In the genomic region with DNA sequence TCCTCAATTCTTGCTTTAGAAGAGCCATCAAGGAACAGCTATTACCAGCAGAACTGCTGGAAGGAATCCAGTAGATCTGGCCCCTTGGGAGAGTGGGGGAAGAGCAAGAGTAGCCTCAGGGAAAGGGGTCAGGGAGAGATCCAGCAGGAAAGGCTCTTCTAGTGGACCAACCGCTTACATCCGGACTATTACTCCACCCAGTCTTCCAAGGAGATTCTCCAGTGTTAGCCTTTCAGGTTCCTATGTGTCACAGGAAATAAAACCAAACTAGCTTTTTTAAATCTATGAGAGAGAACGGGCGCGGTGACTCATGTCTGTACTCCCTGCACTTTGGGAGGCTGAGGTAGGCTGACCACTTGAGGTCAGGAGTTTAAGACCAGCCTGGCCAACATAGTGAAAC, we compare ENCODE assay signal across 13 cellular contexts. TPM values are rescaled to one million over a fixed set of nuclear protein-coding genes. Genes with fewer than 3 reads are reported as not detected.
DNase-seq lines count a peak whose midpoint lies in the region; ATAC-seq and TF ChIP-seq lines count a peak whose summit lies in the region.
"Had no signal": no experiment of that assay in that cellular context is flagged by ENCODE, and none has a peak within 500 bp of the region (broad histone marks: within the 10 kb centered on the region; RNA-seq: fewer than 3 reads in every experiment).

No MANE protein-coding gene starts in this region.

- H3K4me1 ChIP-seq in HEK293 (ENCODE audit: control insufficient read depth, insufficient read depth, low read length) (0 out of 2 replicates have a peak, but pooled peaks cover 1% of the 10 kb centered on the region), SK-N-SH (ENCODE audit: control insufficient read depth in 1 of 2, insufficient read depth in 2 of 2, low read depth in 1 of 2, low read length in 1 of 2) (peaks cover 9 to 13% of the 10 kb centered on the region in 2 experiments; a peak in 2 of 4 replicates)

- no peaks in the 10 kb centered on the region for H3K9me3 ChIP-seq in HEK293 (ENCODE audit: control insufficient read depth, insufficient read depth, low read depth, low read length)
- no peaks in the 10 kb centered on the region for H3K9me3 ChIP-seq in SK-N-SH
- H3K9me3 ChIP-seq: neutrophil, stomach had no signal

- intact Hi-C loops in sciatic nerve (cut with DNase I): no loop called here

- ATAC-seq in sciatic nerve: peak; percentile 61
- no peak for ATAC-seq in HG03469 (IDR thresholded peaks at IDR 0.05; ENCODE audit: unreplicated experiment)
- ATAC-seq in HG03039 (IDR thresholded peaks at IDR 0.05; ENCODE audit: unreplicated experiment): no peak
- ATAC-seq: activated T-helper 17 cell treated with anti-CD3 and anti-CD28 coated beads, Interleukin-2, amount 50 U/mL, for 72 hours had no signal

- no peak for TF ChIP-seq CTCF in HEK293 (tag by site-specific recombination; IDR thresholded peaks at IDR 0.05)
- TF ChIP-seq CTCF in SK-N-SH (IDR thresholded peaks at IDR 0.05): no peak
- TF ChIP-seq CTCF in fibroblast of the aortic adventitia (IDR thresholded peaks at IDR 0.05; ENCODE audit: insufficient read depth, low read length): no peak

- DNase-seq in SK-N-SH (no peak), fibroblast of the aortic adventitia (ENCODE audit: low read depth) (peak; percentile 82), sciatic nerve (ENCODE audit: low spot score) (peak; percentile 65), DMS79 treated with DMSO at 0.1 percent for 48 hours (lab: John Stamatoyannopoulos, UW) (no peak), NCI-H2081 (lab: John Stamatoyannopoulos, UW) (no peak)
- DNase-seq: activated B cell treated with CpG ODN at 0.5 μM for 24 hours, DMS79, stomach had no signal

- H3K27ac ChIP-seq in HEK293 (ENCODE audit: extremely low read depth, low read depth, low read length) (no peak overlapping the region), SK-N-SH (ENCODE audit: low read depth in 2 of 2, low read length in 1 of 2) (peak overlapping the region in 1 of 2 experiments; percentile 19; a peak in 2 of 4 replicates)
- H3K27ac ChIP-seq: neutrophil, stomach had no signal

- H3K79me2 ChIP-seq in SK-N-SH (ENCODE audit: insufficient read depth): peaks cover 3% of the 10 kb centered on the region; the same call in 1 of the 2 replicates

- no peak overlapping the region for H3K9ac ChIP-seq in SK-N-SH

- H3K27me3 ChIP-seq in SK-N-SH (ENCODE audit: insufficient read depth): no peaks in the 10 kb centered on the region
- H3K27me3 ChIP-seq: stomach had no signal

- no peak overlapping the region for H3K4me2 ChIP-seq in SK-N-SH

- POLR2A ChIA-PET in HEK293 (lab: Yijun Ruan, JAX): interaction anchor here (1.0 kb wide), 1 partner anchor 44 kb away, joined by 3 read pairs; no protein-coding TSS in a partner anchor
- POLR2A ChIA-PET in SK-N-SH (lab: Yijun Ruan, JAX): no interaction called here

- peak overlapping the region; percentile 18; the same call in 1 of the 2 replicates for H2AFZ ChIP-seq in SK-N-SH (ENCODE audit: low read depth)

- TF ChIP-seq RAD21 in SK-N-SH (IDR thresholded peaks at IDR 0.05; ENCODE audit: low read length): no peak

- WGBS in SK-N-SH (ENCODE audit: low lambda C conversion rate): 83% methylated on average over 5 of the region's 5 CpGs

- CTCF ChIA-PET in HEK293 (lab: Yijun Ruan, JAX) (interaction anchor here (1.1 kb wide), 1 partner anchor 44 kb away, joined by 3 read pairs; no protein-coding TSS in a partner anchor), SK-N-SH (lab: Yijun Ruan, JAX) (no interaction called here)

- H3K9me2 ChIP-seq in SK-N-SH: no peaks in the 10 kb centered on the region; the same call in 1 of the 2 replicates

- no peak for TF ChIP-seq EP300 in SK-N-SH (IDR thresholded peaks at IDR 0.05; ENCODE audit: borderline replicate concordance in 1 of 2, low read depth in 1 of 2, low read length in 1 of 2)

- H3K36me3 ChIP-seq in HEK293 (ENCODE audit: control insufficient read depth in 2 of 2, insufficient read depth in 1 of 2, low read length in 2 of 2) (no peaks in the 10 kb centered on the region; a peak in 1 of 3 replicates), SK-N-SH (replicated peaks in 1 of 2; ENCODE audit: control insufficient read depth in 1 of 2, insufficient read depth in 2 of 2, low read length in 1 of 2) (no peaks in the 10 kb centered on the region)
- H3K36me3 ChIP-seq: neutrophil, stomach had no signal

- H4K20me1 ChIP-seq in SK-N-SH (ENCODE audit: insufficient read depth): no peaks in the 10 kb centered on the region

- H3K4me3 ChIP-seq in HEK293 (ENCODE audit: low read depth, low read length) (no peak overlapping the region), SK-N-SH (ENCODE audit: low read depth in 2 of 2, low read length in 1 of 2) (no peak overlapping the region), fibroblast of the aortic adventitia (ENCODE audit: low read depth, low read length) (no peak overlapping the region)
- H3K4me3 ChIP-seq: stomach had no signal

- peaks cover 11% of the 10 kb centered on the region for H3F3A ChIP-seq in SK-N-SH (replicated peaks; ENCODE audit: insufficient read depth)

TF ChIP-seq in HEK293, 187 proteins besides CTCF, POLR2A, EP300 and RAD21 (continues in another document):
- TF ChIP-seq ZNF426 (tag by site-specific recombination; IDR thresholded peaks at IDR 0.05): no peak
- no peak for TF ChIP-seq ZNF266 (tag by site-specific recombination; IDR thresholded peaks at IDR 0.05; ENCODE audit: low read depth)
- no peak for TF ChIP-seq ZSCAN30 (tag by site-specific recombination; IDR thresholded peaks at IDR 0.05)
- peak; percentile 65 for TF ChIP-seq ZNF341 (tag by site-specific recombination; IDR thresholded peaks at IDR 0.05; ENCODE audit: low read depth)
- no peak for TF ChIP-seq ZNF138 (tag by site-specific recombination; IDR thresholded peaks at IDR 0.05; ENCODE audit: borderline replicate concordance)
- TF ChIP-seq, protein P1, sequence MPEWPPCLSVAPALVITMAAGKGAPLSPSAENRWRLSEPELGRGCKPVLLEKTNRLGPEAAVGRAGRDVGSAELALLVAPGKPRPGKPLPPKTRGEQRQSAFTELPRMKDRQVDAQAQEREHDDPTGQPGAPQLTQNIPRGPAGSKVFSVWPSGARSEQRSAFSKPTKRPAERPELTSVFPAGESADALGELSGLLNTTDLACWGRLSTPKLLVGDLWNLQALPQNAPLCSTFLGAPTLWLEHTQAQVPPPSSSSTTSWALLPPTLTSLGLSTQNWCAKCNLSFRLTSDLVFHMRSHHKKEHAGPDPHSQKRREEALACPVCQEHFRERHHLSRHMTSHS (tag by site-specific recombination; IDR thresholded peaks at IDR 0.05): no peak
- TF ChIP-seq, protein P2, sequence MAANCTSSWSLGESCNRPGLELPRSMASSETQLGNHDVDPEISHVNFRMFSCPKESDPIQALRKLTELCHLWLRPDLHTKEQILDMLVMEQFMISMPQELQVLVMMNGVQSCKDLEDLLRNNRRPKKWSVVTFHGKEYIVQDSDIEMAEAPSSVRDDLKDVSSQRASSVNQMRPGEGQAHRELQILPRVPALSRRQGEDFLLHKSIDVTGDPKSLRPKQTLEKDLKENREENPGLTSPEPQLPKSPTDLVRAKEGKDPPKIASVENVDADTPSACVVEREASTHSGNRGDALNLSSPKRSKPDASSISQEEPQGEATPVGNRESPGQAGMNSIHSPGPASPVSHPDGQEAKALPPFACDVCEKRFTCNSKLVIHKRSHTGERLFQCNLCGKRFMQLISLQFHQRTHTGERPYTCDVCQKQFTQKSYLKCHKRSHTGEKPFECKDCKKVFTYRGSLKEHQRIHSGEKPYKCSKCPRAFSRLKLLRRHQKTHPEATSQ (tag by site-specific recombination; IDR thresholded peaks at IDR 0.05): no peak

TF ChIP-seq in SK-N-SH, 30 proteins besides CTCF, POLR2A, EP300 and RAD21 (continues in another document):
- TF ChIP-seq, protein P3, sequence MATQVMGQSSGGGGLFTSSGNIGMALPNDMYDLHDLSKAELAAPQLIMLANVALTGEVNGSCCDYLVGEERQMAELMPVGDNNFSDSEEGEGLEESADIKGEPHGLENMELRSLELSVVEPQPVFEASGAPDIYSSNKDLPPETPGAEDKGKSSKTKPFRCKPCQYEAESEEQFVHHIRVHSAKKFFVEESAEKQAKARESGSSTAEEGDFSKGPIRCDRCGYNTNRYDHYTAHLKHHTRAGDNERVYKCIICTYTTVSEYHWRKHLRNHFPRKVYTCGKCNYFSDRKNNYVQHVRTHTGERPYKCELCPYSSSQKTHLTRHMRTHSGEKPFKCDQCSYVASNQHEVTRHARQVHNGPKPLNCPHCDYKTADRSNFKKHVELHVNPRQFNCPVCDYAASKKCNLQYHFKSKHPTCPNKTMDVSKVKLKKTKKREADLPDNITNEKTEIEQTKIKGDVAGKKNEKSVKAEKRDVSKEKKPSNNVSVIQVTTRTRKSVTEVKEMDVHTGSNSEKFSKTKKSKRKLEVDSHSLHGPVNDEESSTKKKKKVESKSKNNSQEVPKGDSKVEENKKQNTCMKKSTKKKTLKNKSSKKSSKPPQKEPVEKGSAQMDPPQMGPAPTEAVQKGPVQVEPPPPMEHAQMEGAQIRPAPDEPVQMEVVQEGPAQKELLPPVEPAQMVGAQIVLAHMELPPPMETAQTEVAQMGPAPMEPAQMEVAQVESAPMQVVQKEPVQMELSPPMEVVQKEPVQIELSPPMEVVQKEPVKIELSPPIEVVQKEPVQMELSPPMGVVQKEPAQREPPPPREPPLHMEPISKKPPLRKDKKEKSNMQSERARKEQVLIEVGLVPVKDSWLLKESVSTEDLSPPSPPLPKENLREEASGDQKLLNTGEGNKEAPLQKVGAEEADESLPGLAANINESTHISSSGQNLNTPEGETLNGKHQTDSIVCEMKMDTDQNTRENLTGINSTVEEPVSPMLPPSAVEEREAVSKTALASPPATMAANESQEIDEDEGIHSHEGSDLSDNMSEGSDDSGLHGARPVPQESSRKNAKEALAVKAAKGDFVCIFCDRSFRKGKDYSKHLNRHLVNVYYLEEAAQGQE (IDR thresholded peaks at IDR 0.05; ENCODE audit: low read depth, low read length): no peak
- TF ChIP-seq FOXM1 (IDR thresholded peaks at IDR 0.05; ENCODE audit: low read depth) (no peak), GABPA (IDR thresholded peaks at IDR 0.05; ENCODE audit: low read depth) (0 out of 2 replicates have a peak, but pooled peaks have one; percentile 28), FOSL2 (IDR thresholded peaks at IDR 0.05; ENCODE audit: borderline replicate concordance, low read depth) (peak; percentile 5; the same call in 1 of the 2 replicates), SMC3 (IDR thresholded peaks at IDR 0.05; ENCODE audit: low read depth, low read length) (no peak), TCF12 (IDR thresholded peaks at IDR 0.05) (no peak), RCOR1 (IDR thresholded peaks at IDR 0.05; ENCODE audit: low read length) (no peak), RFX5 (IDR thresholded peaks at IDR 0.05; ENCODE audit: low read length) (no peak)

RNA-seq across cellular contexts. Expression of a gene that starts 34.3 kb away (rescaled TPM):
- polyA plus RNA-seq in SK-N-SH (2012; rRNA removed): 0.38 and 0.44 TPM in 2 replicates
- polyA plus RNA-seq in SK-N-SH (2012; cell fraction: cytosol; rRNA removed): 0.32 and 0.39 TPM in 2 replicates
- 0.65 and 0.88 TPM in 2 replicates for polyA plus RNA-seq in SK-N-SH (2012; cell fraction: nucleus; rRNA removed)
- total RNA-seq in fibroblast of the aortic adventitia (ENCODE audit: low replicate concordance) (3.3 and 9.3 TPM in 2 replicates), sciatic nerve (10.4 TPM)

Comparison
In these comparisons a context has a peak if more than half of its experiments do, and no peak if none do; other contexts are left out.
1. DNase-seq: peak in fibroblast of the aortic adventitia (single experiment) and sciatic nerve (single experiment); none in SK-N-SH (single experiment), DMS79 treated with DMSO at 0.1 percent for 48 hours (single experiment) and NCI-H2081 (0 of 2).